Comparison of ENCODE assay signal across 12 cellular contexts in genomic region chr7:126657599-126658358, GRCh38.
DNase-seq lines count a peak whose midpoint lies in the region; ATAC-seq lines count a peak whose summit lies in the region.
"Had no signal": no experiment of that assay in that cellular context is flagged by ENCODE, and none has a peak within 500 bp of the region (broad histone marks: within the 10 kb centered on the region; RNA-seq: fewer than 3 reads in every experiment).

No MANE protein-coding gene starts in this region.

- no peaks in the 10 kb centered on the region for H3K4me1 ChIP-seq in Karpas-422 (ENCODE audit: low read length)
- no peaks in the 10 kb centered on the region for H3K4me1 ChIP-seq in right cardiac atrium (ENCODE audit: control insufficient read depth, insufficient read depth, low read length)

- no peak overlapping the region for H3K4me3 ChIP-seq in Karpas-422 (ENCODE audit: low read length)
- H3K4me3 ChIP-seq in right cardiac atrium (ENCODE audit: low read length): no peak overlapping the region

- H3K9ac ChIP-seq in Karpas-422 (ENCODE audit: low read length): no peak overlapping the region

- POLR2A ChIA-PET in activated CD4-positive, alpha-beta memory T cell treated with anti-CD3 and anti-CD28 coated beads, Interleukin-2, amount 10 ng/mL, durations not matched to agents 7 days and 5 days (lab: Charles Lee): interaction anchor here (0.6 kb wide), 1 partner anchor 412 kb away, joined by 3 read pairs; no protein-coding TSS in a partner anchor

- H3K4me1 Mint-ChIP-seq in activated CD4-positive, alpha-beta memory T cell treated with anti-CD3 and anti-CD28 coated beads, Interleukin-2, amount 10 ng/mL, durations not matched to agents 7 days and 5 days: no peaks in the 10 kb centered on the region

- CTCF ChIA-PET in activated CD4-positive, alpha-beta memory T cell treated with anti-CD3 and anti-CD28 coated beads, Interleukin-2, amount 10 ng/mL, durations not matched to agents 7 days and 5 days (lab: Charles Lee): interaction anchor here (2.1 kb wide), 1 partner anchor 9 kb away, joined by 4 read pairs; no protein-coding TSS in a partner anchor

- no peaks in the 10 kb centered on the region for H4K20me1 ChIP-seq in Karpas-422 (ENCODE audit: insufficient read depth, low read depth, low read length)

- peaks cover 2% of the 10 kb centered on the region for H3K9me3 Mint-ChIP-seq in activated CD4-positive, alpha-beta memory T cell treated with anti-CD3 and anti-CD28 coated beads, Interleukin-2, amount 10 ng/mL, durations not matched to agents 7 days and 5 days
- H3K9me3 Mint-ChIP-seq: endodermal cell; T-helper 1 cell treated with Interleukin-12 subunit alpha and Interleukin-12 subunit beta and Interleukin-4 antibody, amounts not matched to agents 30 μg/mL and 1 μg/mL, for 36 hours had no signal

- H3K9me3 ChIP-seq in Karpas-422 (ENCODE audit: low read length) (no peaks in the 10 kb centered on the region), right cardiac atrium (ENCODE audit: control insufficient read depth, low read length) (no peaks in the 10 kb centered on the region)

- H3K27me3 ChIP-seq in Karpas-422 (ENCODE audit: low read length) (no peaks in the 10 kb centered on the region), right cardiac atrium (ENCODE audit: control insufficient read depth, insufficient read depth) (no peaks in the 10 kb centered on the region)

- ATAC-seq in GM19328 (IDR thresholded peaks at IDR 0.05; ENCODE audit: unreplicated experiment): peak; percentile 93
- ATAC-seq in HG02938 (IDR thresholded peaks at IDR 0.05; ENCODE audit: unreplicated experiment): peak; percentile 88
- ATAC-seq in right cardiac atrium: no peak

- intact Hi-C loops in right cardiac atrium (cut with DNase I): no loop called here

- no peaks in the 10 kb centered on the region for H3K36me3 Mint-ChIP-seq in activated CD4-positive, alpha-beta memory T cell treated with anti-CD3 and anti-CD28 coated beads, Interleukin-2, amount 10 ng/mL, durations not matched to agents 7 days and 5 days (ENCODE audit: low read depth)

- no peaks in the 10 kb centered on the region for H3K36me3 ChIP-seq in Karpas-422 (ENCODE audit: insufficient read depth, low read length)

- no peak overlapping the region for H3K4me3 Mint-ChIP-seq in activated CD4-positive, alpha-beta memory T cell treated with anti-CD3 and anti-CD28 coated beads, Interleukin-2, amount 10 ng/mL, durations not matched to agents 7 days and 5 days
- H3K4me3 Mint-ChIP-seq: endodermal cell; T-helper 1 cell treated with Interleukin-12 subunit alpha and Interleukin-12 subunit beta and Interleukin-4 antibody, amounts not matched to agents 30 μg/mL and 1 μg/mL, for 36 hours had no signal

- H3K27ac Mint-ChIP-seq in activated CD4-positive, alpha-beta memory T cell treated with anti-CD3 and anti-CD28 coated beads, Interleukin-2, amount 10 ng/mL, durations not matched to agents 7 days and 5 days: no peak overlapping the region
- H3K27ac Mint-ChIP-seq: endodermal cell; T-helper 1 cell treated with Interleukin-12 subunit alpha and Interleukin-12 subunit beta and Interleukin-4 antibody, amounts not matched to agents 30 μg/mL and 1 μg/mL, for 36 hours had no signal

- 84% methylated on average over 6 of the region's 6 CpGs for WGBS in right cardiac atrium

- H3K27ac ChIP-seq in Karpas-422 (ENCODE audit: low read length): no peak overlapping the region
- no peak overlapping the region for H3K27ac ChIP-seq in right cardiac atrium (ENCODE audit: low read length)

- no peaks in the 10 kb centered on the region for H3K9me2 ChIP-seq in Karpas-422 (replicated peaks; ENCODE audit: insufficient read depth, low read length)

- H3K4me2 ChIP-seq in Karpas-422 (ENCODE audit: low read depth, low read length, poor library complexity, severe bottlenecking): no peak overlapping the region

- no peak overlapping the region for H2AFZ ChIP-seq in Karpas-422 (ENCODE audit: low read length)

- no peaks in the 10 kb centered on the region for H3K27me3 Mint-ChIP-seq in activated CD4-positive, alpha-beta memory T cell treated with anti-CD3 and anti-CD28 coated beads, Interleukin-2, amount 10 ng/mL, durations not matched to agents 7 days and 5 days

- no peaks in the 10 kb centered on the region for H3K79me2 ChIP-seq in Karpas-422 (ENCODE audit: low read length)

- DNase-seq in DMS153 (lab: John Stamatoyannopoulos, UW) (peak; percentile 87), Karpas-422 (peak; percentile 27), 8988T (no peak), right cardiac atrium (no peak), RPMI8226 (no peak)
- no peak for DNase-seq in activated CD4-positive, alpha-beta memory T cell treated with anti-CD3 and anti-CD28 coated beads, Interleukin-2, amount 10 ng/mL, durations not matched to agents 7 days and 5 days
- DNase-seq: activated gamma-delta T cell, endodermal cell, NCI-H187 had no signal

Comparison
In these comparisons a context has a peak if more than half of its experiments do, and no peak if none do; other contexts are left out.
1. DNase-seq: peak in DMS153 (single experiment) and Karpas-422 (single experiment); none in 8988T (single experiment), right cardiac atrium (0 of 3), activated CD4-positive, alpha-beta memory T cell treated with anti-CD3 and anti-CD28 coated beads, Interleukin-2, amount 10 ng/mL, durations not matched to agents 7 days and 5 days (single experiment) and RPMI8226 (single experiment).
2. ATAC-seq: peak in GM19328 (single experiment) and HG02938 (single experiment); none in right cardiac atrium (0 of 2).